12 cellular contexts compared by ENCODE assay signal in the genomic region with DNA sequence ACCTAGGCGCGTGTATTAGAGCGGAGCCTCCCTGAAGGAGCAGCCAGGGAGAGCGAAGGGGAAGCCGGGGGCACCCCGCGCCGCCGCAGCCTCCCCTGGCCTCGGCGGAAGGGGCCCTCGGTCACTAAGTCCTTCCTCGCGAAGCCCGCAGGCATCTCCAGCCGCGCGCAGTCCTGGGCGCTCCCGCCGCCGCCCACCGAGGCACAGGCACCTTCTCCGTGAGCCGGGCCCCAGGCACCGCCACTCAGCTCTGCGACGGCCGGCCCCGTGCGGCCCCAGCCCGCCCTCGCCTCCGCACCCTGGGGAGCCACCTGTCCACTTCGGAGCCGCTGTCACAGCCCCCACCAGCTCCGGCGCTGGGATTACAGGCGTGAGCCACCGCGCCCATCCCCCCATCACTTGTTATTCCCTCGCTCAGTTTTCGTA.
DNase-seq lines count a peak whose midpoint lies in the region; ATAC-seq and TF ChIP-seq lines count a peak whose summit lies in the region.
"Had no signal": no experiment of that assay in that cellular context is flagged by ENCODE, and none has a peak within 500 bp of the region (broad histone marks: within the 10 kb centered on the region; RNA-seq: fewer than 3 reads in every experiment).

No MANE protein-coding gene starts in this region.

- no peak for ATAC-seq in GM21825 (IDR thresholded peaks at IDR 0.05; ENCODE audit: unreplicated experiment)

- H3K4ac ChIP-seq in neuronal stem cell (ENCODE audit: low read length), result no peak overlapping the region

- no peak overlapping the region for H2BK120ac ChIP-seq in neuronal stem cell (ENCODE audit: low read depth, low read length)

- peak overlapping the region; percentile 0 for H3K9ac ChIP-seq in neuronal stem cell (ENCODE audit: low read depth, low read length, poor library complexity)
- H3K9ac ChIP-seq: BLaER1 had no signal

- no peak overlapping the region for H2BK12ac ChIP-seq in neuronal stem cell (ENCODE audit: low read length)

- H3K27me3 ChIP-seq in WERI-Rb-1 (ENCODE audit: insufficient read depth, low read depth, severe bottlenecking) (no peaks in the 10 kb centered on the region), neuronal stem cell (ENCODE audit: control insufficient read depth in 3 of 3, insufficient read depth in 3 of 3, low read depth in 1 of 3, low read length in 3 of 3) (peaks cover 0 to 42% (median 11%) of the 10 kb centered on the region in 3 experiments)
- H3K27me3 ChIP-seq: BLaER1 had no signal

- H2BK15ac ChIP-seq in neuronal stem cell (ENCODE audit: low read length), result no peak overlapping the region

- no peak overlapping the region for H4K8ac ChIP-seq in neuronal stem cell (ENCODE audit: low read depth, low read length)

- H3K4me3 ChIP-seq in AG04449 (ENCODE audit: low read depth, low read length) (peak overlapping the region; percentile 8; the same call in 1 of the 2 replicates), WERI-Rb-1 (ENCODE audit: low read depth, low read length) (peak overlapping the region; percentile 35), fibroblast of pulmonary artery (replicated peaks; ENCODE audit: low read depth, low read length) (peak overlapping the region; percentile 33), neuronal stem cell (ENCODE audit: low read length in 2 of 2) (peak overlapping the region in 1 of 2 donors; percentile 72)
- H3K4me3 ChIP-seq: BLaER1 had no signal

- no peak overlapping the region for H3K18ac ChIP-seq in neuronal stem cell (ENCODE audit: low read length)

- H3K79me1 ChIP-seq in neuronal stem cell (ENCODE audit: low read depth, low read length), result peaks cover 2% of the 10 kb centered on the region

- no peak for DNase-seq in AG04449 (ENCODE audit: low read depth, low spot score)
- peak; percentile 80 for DNase-seq in WERI-Rb-1
- no peak for DNase-seq in fibroblast of pulmonary artery (ENCODE audit: low read depth)
- DNase-seq in neuronal stem cell (ENCODE audit: low spot score), result no peak
- no peak for DNase-seq in GF-D8 (lab: John Stamatoyannopoulos, UW)
- DNase-seq in NCI-H1436 (lab: John Stamatoyannopoulos, UW), result no peak
- no peak for DNase-seq in DMS153 (lab: John Stamatoyannopoulos, UW)
- DNase-seq: activated B cell treated with CpG ODN at 0.5 μM for 24 hours, NCI-H446 treated with DMSO at 0.1 percent for 48 hours had no signal

- H3K36me3 ChIP-seq in WERI-Rb-1, result no peaks in the 10 kb centered on the region
- H3K36me3 ChIP-seq in neuronal stem cell (replicated peaks in 1 of 2; ENCODE audit: control insufficient read depth in 2 of 2, insufficient read depth in 2 of 2, low read length in 2 of 2), result no peaks in the 10 kb centered on the region
- H3K36me3 ChIP-seq: BLaER1 had no signal

- POLR2A ChIA-PET in AG04449 (lab: Yijun Ruan, JAX), result no interaction called here

- H3K9me3 ChIP-seq in WERI-Rb-1 (ENCODE audit: severe bottlenecking) (peaks cover under 1% of the 10 kb centered on the region), neuronal stem cell (replicated peaks in 1 of 2; ENCODE audit: control insufficient read depth in 2 of 2, insufficient read depth in 1 of 2, low read depth in 1 of 2, low read length in 2 of 2) (peaks cover 0 to 9% of the 10 kb centered on the region in 2 donors)

- H2AK5ac ChIP-seq in neuronal stem cell (ENCODE audit: low read depth, low read length), result no peak overlapping the region

- H3K27ac ChIP-seq in WERI-Rb-1, result peak overlapping the region; percentile 50; the same call in 1 of the 2 replicates
- H3K27ac ChIP-seq in neuronal stem cell (replicated peaks; ENCODE audit: low read length), result no peak overlapping the region
- H3K27ac ChIP-seq: BLaER1, RWPE1 had no signal

- CTCF ChIA-PET in AG04449 (lab: Yijun Ruan, JAX), result no interaction called here

- no CpG with 5 or more reads among the region's 43 CpGs for WGBS in neuronal stem cell (ENCODE audit: extremely low coverage in 2 of 2, insufficient read length in 2 of 2, insufficient replicate concordance in 1 of 2), 2 donors

- no peak overlapping the region for H3K14ac ChIP-seq in neuronal stem cell (ENCODE audit: low read length)

- TF ChIP-seq CTCF in AG04449 (IDR thresholded peaks at IDR 0.05; ENCODE audit: insufficient read depth, low read length, missing control alignments), result no peak
- TF ChIP-seq CTCF in WERI-Rb-1 (IDR thresholded peaks at IDR 0.05; ENCODE audit: low read depth, low read length), result no peak
- no peak for TF ChIP-seq CTCF in fibroblast of pulmonary artery (IDR thresholded peaks at IDR 0.05; ENCODE audit: low read length, missing control alignments)

- no peak overlapping the region for H3K23ac ChIP-seq in neuronal stem cell (ENCODE audit: low read depth, low read length, poor library complexity)

- no peaks in the 10 kb centered on the region for H3K4me1 ChIP-seq in neuronal stem cell (ENCODE audit: control insufficient read depth in 2 of 2, insufficient read depth in 1 of 2, low read depth in 1 of 2, low read length in 2 of 2)
- H3K4me1 ChIP-seq: BLaER1 had no signal

- no peak overlapping the region for H4K91ac ChIP-seq in neuronal stem cell (ENCODE audit: low read depth, low read length, poor library complexity)

- peak overlapping the region; percentile 78 for H2AFZ ChIP-seq in neuronal stem cell (ENCODE audit: low read length)

- no peak overlapping the region for H2BK5ac ChIP-seq in neuronal stem cell (ENCODE audit: low read length)

- peak overlapping the region; percentile 75 for H3K4me2 ChIP-seq in neuronal stem cell (ENCODE audit: insufficient read depth, low read length, poor library complexity, severe bottlenecking)
- H3K4me2 ChIP-seq: BLaER1 had no signal
